Comparison of ENCODE assay signal across 7 cellular contexts in genomic region chr7:70695804-70696104, GRCh38.
DNase-seq lines count a peak whose midpoint lies in the region; ATAC-seq, FAIRE-seq and TF ChIP-seq lines count a peak whose summit lies in the region.

No MANE protein-coding gene starts in this region.

- no peak for TF ChIP-seq EP300 in sigmoid colon (IDR thresholded peaks at IDR 0.05)

- H3K27me3 ChIP-seq in NT2/D1 (ENCODE audit: insufficient read depth, insufficient read length) (peaks cover 13% of the 10 kb centered on the region), fibroblast of lung (ENCODE audit: control insufficient read depth, insufficient read depth, low read length) (no peaks in the 10 kb centered on the region), sigmoid colon (peaks cover 0 to 11% (median 0%) of the 10 kb centered on the region in 3 donors)

- DNase-seq in GM12891 (ENCODE audit: insufficient read length, low spot score) (no peak), NT2/D1 (ENCODE audit: low read depth, low spot score) (no peak), fibroblast of lung (ENCODE audit: low read depth in 2 of 2) (peak; percentile 16 to 36), sigmoid colon (no peak), cerebellar cortex (ENCODE audit: low spot score) (no peak)

- peak overlapping the region; percentile 71 for H3K4me2 ChIP-seq in fibroblast of lung (ENCODE audit: extremely low read depth, insufficient read depth, low read length)

- H2AFZ ChIP-seq in fibroblast of lung (ENCODE audit: low read length) = peak overlapping the region; percentile 69

- H3K4me1 ChIP-seq in NT2/D1 (ENCODE audit: insufficient read depth, insufficient read length) (peaks cover 3% of the 10 kb centered on the region), fibroblast of lung (ENCODE audit: control insufficient read depth, extremely low read depth, insufficient read depth, low read length) (no peaks in the 10 kb centered on the region), sigmoid colon (peaks cover 0 to 25% (median 12%) of the 10 kb centered on the region in 4 donors)

- peak overlapping the region; percentile 67 for H3K4me3 ChIP-seq in NT2/D1 (ENCODE audit: insufficient read length, low read depth)
- H3K4me3 ChIP-seq in fibroblast of lung (replicated peaks in 1 of 4; ENCODE audit: control extremely low read depth in 1 of 4, insufficient read depth in 1 of 4, low read depth in 3 of 4, low read length in 4 of 4) = peak overlapping the region; percentile 81 to 89 (median 87)
- H3K4me3 ChIP-seq in sigmoid colon = peak overlapping the region; percentile 47 to 80 (median 68)

- no peak for ATAC-seq in GM21576 (IDR thresholded peaks at IDR 0.05; ENCODE audit: unreplicated experiment)
- no peak for ATAC-seq in HG03378 (IDR thresholded peaks at IDR 0.05; ENCODE audit: unreplicated experiment)

- H3K36me3 ChIP-seq in NT2/D1 (ENCODE audit: insufficient read depth, insufficient read length, low read length) = peaks cover 17% of the 10 kb centered on the region
- no peaks in the 10 kb centered on the region for H3K36me3 ChIP-seq in fibroblast of lung (ENCODE audit: control insufficient read depth, insufficient read depth, low read length)
- H3K36me3 ChIP-seq in sigmoid colon = no peaks in the 10 kb centered on the region

- H3K27ac ChIP-seq in fibroblast of lung (ENCODE audit: insufficient read depth, low read length) (peak overlapping the region; percentile 71), sigmoid colon (peak overlapping the region in 3 of 4 donors; percentile 67 to 82 (median 74))

- WGBS in sigmoid colon, 2 donors = 1 to 8% methylated on average over 10 of the region's 10 CpGs

- TF ChIP-seq POLR2A in GM12891 (IDR thresholded peaks at IDR 0.05; ENCODE audit: low read depth, low read length) (no peak), sigmoid colon (IDR thresholded peaks at IDR 0.05) (no peak)

- peaks cover 4% of the 10 kb centered on the region for H3K79me2 ChIP-seq in fibroblast of lung (ENCODE audit: control insufficient read depth, insufficient read depth, low read length)

- no peaks in the 10 kb centered on the region for H3K9me3 ChIP-seq in NT2/D1 (ENCODE audit: insufficient read depth, low read length)
- no peaks in the 10 kb centered on the region for H3K9me3 ChIP-seq in fibroblast of lung (ENCODE audit: control insufficient read depth, insufficient read depth, low read depth, low read length)
- H3K9me3 ChIP-seq in sigmoid colon = no peaks in the 10 kb centered on the region

- intact Hi-C loops in sigmoid colon (cut with DNase I) = loop anchor here (5.0 to 10.0 kb wide), 2 partner anchors 341 to 653 kb away; no protein-coding TSS in a partner anchor

- peak overlapping the region; percentile 89 for H3K9ac ChIP-seq in NT2/D1 (ENCODE audit: insufficient read length, low read depth)
- H3K9ac ChIP-seq in fibroblast of lung (ENCODE audit: insufficient read depth, low read length) = peak overlapping the region; percentile 75

- TF ChIP-seq CTCF in fibroblast of lung (conservative IDR thresholded peaks at IDR 0.05 in 1 of 2, IDR thresholded peaks at IDR 0.05 in 1 of 2; ENCODE audit: low read depth in 1 of 2, low read length in 2 of 2) = no peak
- no peak for TF ChIP-seq CTCF in sigmoid colon (IDR thresholded peaks at IDR 0.05)

- no peaks in the 10 kb centered on the region for H4K20me1 ChIP-seq in fibroblast of lung (ENCODE audit: control insufficient read depth, extremely low read depth, insufficient read depth, low read length)

- no peak for FAIRE-seq in GM12891 (lab: Jason Lieb, UNC)

TF ChIP-seq in GM12891, 5 proteins besides CTCF, POLR2A, EP300 and RAD21:
- TF ChIP-seq SPI1 (IDR thresholded peaks at IDR 0.05; ENCODE audit: low read depth, low read length) (peak; percentile 49), POU2F2 (IDR thresholded peaks at IDR 0.05; ENCODE audit: low read depth, low read length) (no peak)

Comparison
In these comparisons a context has a peak if more than half of its experiments do, and no peak if none do; other contexts are left out.
1. DNase-seq: peak in fibroblast of lung (2 of 2); none in GM12891 (single experiment), NT2/D1 (single experiment), sigmoid colon (single experiment) and cerebellar cortex (single experiment).
2. Peak in every context shown above with its lines, with median percentiles within 50 percentile points of each other: H3K4me3 ChIP-seq.